17 cellular contexts compared by ENCODE assay signal in the genomic region with DNA sequence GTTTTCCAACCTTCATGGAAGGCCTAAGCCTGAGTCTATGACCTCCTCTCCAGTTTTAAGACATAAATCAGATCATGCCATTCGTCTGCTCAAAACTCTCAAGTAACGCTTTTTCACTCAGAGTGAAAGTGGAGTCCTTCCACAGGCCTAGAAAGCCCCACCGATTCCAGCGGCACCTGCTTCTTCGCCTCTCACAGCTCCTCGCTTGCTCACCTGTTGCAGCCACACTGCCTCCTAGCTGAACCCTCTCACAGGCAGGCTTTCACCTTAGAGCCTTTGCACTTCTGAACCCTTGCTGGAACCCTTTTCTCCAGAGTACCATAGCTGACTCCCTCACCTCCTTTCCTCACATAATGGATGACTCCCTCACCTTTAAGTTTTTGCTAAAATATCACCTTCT.
"Had no signal": no experiment of that assay in that cellular context is flagged by ENCODE, and none has a peak within 500 bp of the region (broad histone marks: within the 10 kb centered on the region; RNA-seq: fewer than 3 reads in every experiment).

No MANE protein-coding gene starts in this region.

- H3K9me3 Mint-ChIP-seq: activated T-helper 17 cell treated with anti-CD3 and anti-CD28 coated beads, Interleukin-2, amount 50 U/mL, for 72 hours; naive B cell had no signal

- H3K27ac Mint-ChIP-seq: activated T-helper 17 cell treated with anti-CD3 and anti-CD28 coated beads, Interleukin-2, amount 50 U/mL, for 72 hours had no signal

- H3K36me3 ChIP-seq: breast epithelium, tibial artery, vagina had no signal

- H3K4me3 Mint-ChIP-seq: activated T-helper 17 cell treated with anti-CD3 and anti-CD28 coated beads, Interleukin-2, amount 50 U/mL, for 72 hours had no signal

- H3K27me3 ChIP-seq: breast epithelium, foreskin keratinocyte, tibial artery, vagina had no signal

- DNase-seq: activated CD4-positive, alpha-beta T cell treated with anti-CD3 and anti-CD28 coated beads, Interleukin-2, amount 50 U/mL, for 48 hours; activated naive CD4-positive, alpha-beta T cell treated with Interleukin-2 at 50 U/mL for 16 hours; aorta; cerebellar nuclear complex; effector CD8-positive, alpha-beta T cell; foreskin keratinocyte; glutamatergic neuron; left colon; naive B cell; retina; stimulated activated CD4-positive, alpha-beta T cell treated with anti-CD3 and anti-CD28 coated beads, Interleukin-2, amount 100 ng/mL, for 48 hours; stimulated activated naive CD4-positive, alpha-beta T cell; tibial artery had no signal

- H3K4me1 ChIP-seq: breast epithelium had no signal

- H3K4me3 ChIP-seq: breast epithelium, lung, tibial artery, vagina had no signal

- H3K27me3 Mint-ChIP-seq: activated T-helper 17 cell treated with anti-CD3 and anti-CD28 coated beads, Interleukin-2, amount 50 U/mL, for 72 hours; naive B cell had no signal

- H3K36me3 Mint-ChIP-seq: naive B cell had no signal

- H3K9me3 ChIP-seq: breast epithelium, tibial artery, vagina had no signal

- ATAC-seq: activated T-helper 17 cell treated with anti-CD3 and anti-CD28 coated beads, Interleukin-2, amount 50 U/mL, for 72 hours; foreskin keratinocyte; left colon had no signal

- H3K27ac ChIP-seq: breast epithelium, foreskin keratinocyte, tibial artery, vagina had no signal
